In the genomic region with DNA sequence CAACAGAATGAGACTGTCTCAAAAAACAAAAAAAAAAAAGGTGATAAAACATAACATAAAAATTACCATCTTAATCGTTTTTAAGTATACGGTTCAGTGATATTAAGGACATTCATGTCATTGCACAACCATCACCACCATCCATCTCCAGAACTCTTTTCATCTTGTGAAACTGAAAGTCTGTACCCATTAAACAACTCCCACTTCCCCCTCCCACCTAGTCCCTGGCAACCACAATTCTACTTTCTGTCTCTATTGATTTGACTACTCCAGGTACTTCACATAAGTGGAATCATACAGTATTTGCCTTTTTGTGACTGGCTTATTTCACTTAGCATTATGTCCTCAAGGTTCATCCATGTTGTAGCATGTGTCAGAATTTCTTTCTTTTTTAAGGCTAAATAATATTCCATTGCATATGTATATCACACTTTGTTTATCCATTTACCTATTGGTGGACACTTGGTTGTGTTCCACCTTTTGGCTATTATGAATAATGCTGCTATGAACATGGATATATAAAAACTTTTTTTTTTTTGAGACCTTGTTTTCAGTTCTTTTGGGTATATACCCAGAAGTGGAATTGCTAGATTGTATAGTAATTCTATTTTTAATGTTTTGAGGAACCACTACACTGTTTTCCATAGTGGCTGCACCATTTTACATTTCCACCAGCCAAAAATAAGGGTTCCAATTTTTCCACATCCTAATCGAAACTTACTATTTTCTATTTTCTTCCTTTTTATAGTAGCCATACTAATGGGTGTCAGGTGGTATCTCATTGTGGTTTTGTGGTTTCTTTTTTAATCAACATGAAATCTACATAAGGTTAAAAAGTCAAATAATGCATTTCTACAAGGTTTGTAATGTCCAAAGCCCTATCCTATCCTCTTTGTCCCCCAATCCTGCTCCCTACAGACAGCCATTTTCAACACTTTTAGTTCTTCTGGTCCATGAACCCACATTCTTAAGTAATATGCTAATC, we compare ENCODE assay signal across 9 cellular contexts. TPM values are rescaled to one million over a fixed set of nuclear protein-coding genes. Genes with fewer than 3 reads are reported as not detected.
DNase-seq lines count a peak whose midpoint lies in the region; ATAC-seq and TF ChIP-seq lines count a peak whose summit lies in the region.
"Had no signal": no experiment of that assay in that cellular context is flagged by ENCODE, and none has a peak within 500 bp of the region (broad histone marks: within the 10 kb centered on the region; RNA-seq: fewer than 3 reads in every experiment).

No MANE protein-coding gene starts in this region.

- no peak overlapping the region for H3K4me3 ChIP-seq in BLaER1
- H3K4me3 ChIP-seq in prostate gland, result no peak overlapping the region

- no peaks in the 10 kb centered on the region for H3K36me3 Mint-ChIP-seq in activated T-cell treated with anti-CD3 and anti-CD28 coated beads, Interleukin-2, amount 50 U/mL, for 4 hours (ENCODE audit: insufficient read depth)

- TF ChIP-seq CTCF in prostate gland (IDR thresholded peaks at IDR 0.05), result no peak

- no peaks in the 10 kb centered on the region; the same call in 1 of the 2 replicates for H3K36me3 ChIP-seq in BLaER1
- H3K36me3 ChIP-seq in prostate gland, result no peaks in the 10 kb centered on the region

- H3K9me3 Mint-ChIP-seq in activated T-cell treated with anti-CD3 and anti-CD28 coated beads, Interleukin-2, amount 50 U/mL, for 4 hours, result no peaks in the 10 kb centered on the region
- H3K9me3 Mint-ChIP-seq: dendritic cell treated with granulocyte-macrophage colony-stimulating factor and Interleukin-4, amounts not matched to agents 40 ng/mL and 50 ng/mL, for 4 days had no signal

- H3K9ac ChIP-seq in BLaER1, result no peak overlapping the region

- TF ChIP-seq POLR2A in prostate gland (IDR thresholded peaks at IDR 0.05), result no peak

- H3K27ac ChIP-seq in BLaER1, result no peak overlapping the region
- H3K27ac ChIP-seq in prostate gland, result no peak overlapping the region

- peak; percentile 94 for ATAC-seq in GM19463 (IDR thresholded peaks at IDR 0.05; ENCODE audit: unreplicated experiment)
- peak; percentile 97 for ATAC-seq in HG03354 (IDR thresholded peaks at IDR 0.05; ENCODE audit: poor library complexity, severe bottlenecking, unreplicated experiment)
- peak; percentile 93 to 94 for ATAC-seq in activated T-cell treated with anti-CD3 and anti-CD28 coated beads, Interleukin-2, amount 50 U/mL, for 4 hours

- peak overlapping the region; percentile 52 for H3K4me2 ChIP-seq in BLaER1

- no peaks in the 10 kb centered on the region for H3K9me3 ChIP-seq in BLaER1
- H3K9me3 ChIP-seq in prostate gland, result no peaks in the 10 kb centered on the region

- peaks cover 38% of the 10 kb centered on the region for H3K4me1 ChIP-seq in BLaER1
- no peaks in the 10 kb centered on the region for H3K4me1 ChIP-seq in prostate gland (replicated peaks)

- WGBS in prostate gland, result 89% methylated on average over 3 of the region's 3 CpGs

- DNase-seq in activated T-cell treated with anti-CD3 and anti-CD28 coated beads, Interleukin-2, amount 50 U/mL, for 4 hours, result no peak
- no peak for DNase-seq in prostate gland (ENCODE audit: low spot score)
- DNase-seq in NK-92 treated with Interleukin-12 subunit alpha and Interleukin-12 subunit beta, amount 100 ng/mL, for 24 hours (lab: John Stamatoyannopoulos, UW), result no peak
- no peak for DNase-seq in NCI-H2029 (lab: John Stamatoyannopoulos, UW)
- DNase-seq in DMS79 (lab: John Stamatoyannopoulos, UW), result no peak

- H3K4me1 Mint-ChIP-seq in activated T-cell treated with anti-CD3 and anti-CD28 coated beads, Interleukin-2, amount 50 U/mL, for 4 hours (ENCODE audit: low read depth), result peaks cover 14% of the 10 kb centered on the region

- H3K27me3 Mint-ChIP-seq in activated T-cell treated with anti-CD3 and anti-CD28 coated beads, Interleukin-2, amount 50 U/mL, for 4 hours (ENCODE audit: low read depth), result peaks cover 7% of the 10 kb centered on the region

- no peaks in the 10 kb centered on the region for H4K20me1 ChIP-seq in BLaER1

- intact Hi-C loops in prostate gland (cut with DNase I), result loop anchor here (10.0 kb wide), 1 partner anchor 274 kb away; no protein-coding TSS in a partner anchor

- H3K27me3 ChIP-seq in BLaER1, result no peaks in the 10 kb centered on the region
- H3K27me3 ChIP-seq in prostate gland (replicated peaks; ENCODE audit: insufficient read depth), result no peaks in the 10 kb centered on the region

- H3K4me3 Mint-ChIP-seq in activated T-cell treated with anti-CD3 and anti-CD28 coated beads, Interleukin-2, amount 50 U/mL, for 4 hours, result no peak overlapping the region

RNA-seq across cellular contexts. Expression of a gene that starts 23.4 kb away (rescaled TPM):
- total RNA-seq in activated T-cell treated with anti-CD3 and anti-CD28 coated beads, Interleukin-2, amount 50 U/mL, for 4 hours, result 10 to 100 TPM; 22.9 to 25.3 (median 23.9) TPM
- 10 to 100 TPM; 66.0 to 90.0 TPM for total RNA-seq in prostate gland

RNA-seq across cellular contexts. Expression of a gene that starts 45.4 kb away (rescaled TPM):
- 10 to 100 TPM; 18.5 to 22.3 (median 19.6) TPM for total RNA-seq in activated T-cell treated with anti-CD3 and anti-CD28 coated beads, Interleukin-2, amount 50 U/mL, for 4 hours
- 100 to 1,000 TPM in 1 of 2 donors, 10 to 100 TPM in 1; 39.2 to 110 TPM for total RNA-seq in prostate gland
